ENCODE assay signal across 8 cellular contexts in genomic region chr7:150406311-150406564, GRCh38. TPM values are rescaled to one million over a fixed set of nuclear protein-coding genes. Genes with fewer than 3 reads are reported as not detected.
DNase-seq lines count a peak whose midpoint lies in the region; ATAC-seq and TF ChIP-seq lines count a peak whose summit lies in the region.

No MANE protein-coding gene starts in this region.

- TF ChIP-seq CTCF in GM12865 (IDR thresholded peaks at IDR 0.05; ENCODE audit: insufficient read depth, low read depth, low read length, missing control alignments) (no peak), fibroblast of lung (conservative IDR thresholded peaks at IDR 0.05 in 1 of 2, IDR thresholded peaks at IDR 0.05 in 1 of 2; ENCODE audit: low read depth in 1 of 2, low read length in 2 of 2) (no peak)

- H3K4me3 ChIP-seq in GM12865 (ENCODE audit: low read depth, low read length): peak overlapping the region; percentile 69
- peak overlapping the region; percentile 69 to 73 (median 70) for H3K4me3 ChIP-seq in fibroblast of lung (replicated peaks in 1 of 4; ENCODE audit: control extremely low read depth in 1 of 4, insufficient read depth in 1 of 4, low read depth in 3 of 4, low read length in 4 of 4)
- H3K4me3 ChIP-seq in rectal smooth muscle tissue (ENCODE audit: low read length): peak overlapping the region; percentile 78

- no peak for DNase-seq in GM12865 (ENCODE audit: low read depth)
- peak; percentile 21 for DNase-seq in SW480 (ENCODE audit: low spot score)
- no peak for DNase-seq in fibroblast of lung (ENCODE audit: low read depth in 2 of 2)
- DNase-seq in GM19238 (ENCODE audit: insufficient read length, low spot score): no peak
- no peak for DNase-seq in islet precursor cell
- no peak for DNase-seq in stimulated activated naive CD4-positive, alpha-beta T cell treated with Interleukin-2 at 50 U/mL for 16 hours (lab: John Stamatoyannopoulos, UW)

- H3K79me2 ChIP-seq in fibroblast of lung (ENCODE audit: control insufficient read depth, insufficient read depth, low read length): no peaks in the 10 kb centered on the region

- peak overlapping the region; percentile 43 for H3K9ac ChIP-seq in fibroblast of lung (ENCODE audit: insufficient read depth, low read length)
- no peak overlapping the region for H3K9ac ChIP-seq in rectal smooth muscle tissue (ENCODE audit: low read length)

- peak overlapping the region; percentile 59 for H2AFZ ChIP-seq in fibroblast of lung (ENCODE audit: low read length)

- H3K27me3 ChIP-seq in fibroblast of lung (ENCODE audit: control insufficient read depth, insufficient read depth, low read length): no peaks in the 10 kb centered on the region
- no peaks in the 10 kb centered on the region for H3K27me3 ChIP-seq in rectal smooth muscle tissue (ENCODE audit: control insufficient read depth, insufficient read depth, low read length)

- H4K20me1 ChIP-seq in fibroblast of lung (ENCODE audit: control insufficient read depth, extremely low read depth, insufficient read depth, low read length): no peaks in the 10 kb centered on the region

- H3K4me2 ChIP-seq in fibroblast of lung (ENCODE audit: extremely low read depth, insufficient read depth, low read length): peak overlapping the region; percentile 88

- ATAC-seq in GM18858 (IDR thresholded peaks at IDR 0.05; ENCODE audit: unreplicated experiment): no peak

- H3K36me3 ChIP-seq in fibroblast of lung (ENCODE audit: control insufficient read depth, insufficient read depth, low read length): no peaks in the 10 kb centered on the region
- no peaks in the 10 kb centered on the region for H3K36me3 ChIP-seq in rectal smooth muscle tissue (ENCODE audit: control insufficient read depth, insufficient read depth, low read length)

- peak overlapping the region; percentile 50 for H3K27ac ChIP-seq in fibroblast of lung (ENCODE audit: insufficient read depth, low read length)
- peak overlapping the region; percentile 95 for H3K27ac ChIP-seq in rectal smooth muscle tissue (ENCODE audit: low read depth, low read length)

- H3K4me1 ChIP-seq in fibroblast of lung (ENCODE audit: control insufficient read depth, extremely low read depth, insufficient read depth, low read length) (peaks cover 8% of the 10 kb centered on the region), rectal smooth muscle tissue (ENCODE audit: control insufficient read depth, insufficient read depth, low read length) (peaks cover 17% of the 10 kb centered on the region)

- no peaks in the 10 kb centered on the region for H3K9me3 ChIP-seq in fibroblast of lung (ENCODE audit: control insufficient read depth, insufficient read depth, low read depth, low read length)

RNA-seq across cellular contexts. Expression of gene ZNF775, which starts 27.1 kb away (rescaled TPM):
- 7.7 and 9.6 TPM in 2 replicates for total RNA-seq in fibroblast of lung
- polyA plus RNA-seq in fibroblast of lung: 1.2 TPM in 2 replicates
- polyA plus RNA-seq in fibroblast of lung (2012): 3.6 and 4.2 TPM in 2 replicates
- polyA minus RNA-seq in fibroblast of lung (ENCODE audit: low replicate concordance): 0.43 and 0.44 TPM in 2 replicates

RNA-seq across cellular contexts. Expression of gene REPIN1, which starts 37.6 kb away (rescaled TPM):
- total RNA-seq in fibroblast of lung: 26.7 and 41.3 TPM in 2 replicates
- polyA plus RNA-seq in fibroblast of lung: 20.8 and 29.2 TPM in 2 replicates
- 36.9 and 51.0 TPM in 2 replicates for polyA plus RNA-seq in fibroblast of lung (2012)
- 51.9 and 52.5 TPM in 2 replicates for polyA minus RNA-seq in fibroblast of lung (ENCODE audit: low replicate concordance)

RNA-seq across cellular contexts. Expression of gene GIMAP8, which starts 44.2 kb away (rescaled TPM):
- under 0.01 TPM in 2 replicates for total RNA-seq in fibroblast of lung
- polyA plus RNA-seq in fibroblast of lung: not detected in 2 replicates
- polyA plus RNA-seq in fibroblast of lung (2012): not detected in 2 replicates
- polyA minus RNA-seq in fibroblast of lung (ENCODE audit: low replicate concordance): not detected in 2 replicates
